In the genomic region with DNA sequence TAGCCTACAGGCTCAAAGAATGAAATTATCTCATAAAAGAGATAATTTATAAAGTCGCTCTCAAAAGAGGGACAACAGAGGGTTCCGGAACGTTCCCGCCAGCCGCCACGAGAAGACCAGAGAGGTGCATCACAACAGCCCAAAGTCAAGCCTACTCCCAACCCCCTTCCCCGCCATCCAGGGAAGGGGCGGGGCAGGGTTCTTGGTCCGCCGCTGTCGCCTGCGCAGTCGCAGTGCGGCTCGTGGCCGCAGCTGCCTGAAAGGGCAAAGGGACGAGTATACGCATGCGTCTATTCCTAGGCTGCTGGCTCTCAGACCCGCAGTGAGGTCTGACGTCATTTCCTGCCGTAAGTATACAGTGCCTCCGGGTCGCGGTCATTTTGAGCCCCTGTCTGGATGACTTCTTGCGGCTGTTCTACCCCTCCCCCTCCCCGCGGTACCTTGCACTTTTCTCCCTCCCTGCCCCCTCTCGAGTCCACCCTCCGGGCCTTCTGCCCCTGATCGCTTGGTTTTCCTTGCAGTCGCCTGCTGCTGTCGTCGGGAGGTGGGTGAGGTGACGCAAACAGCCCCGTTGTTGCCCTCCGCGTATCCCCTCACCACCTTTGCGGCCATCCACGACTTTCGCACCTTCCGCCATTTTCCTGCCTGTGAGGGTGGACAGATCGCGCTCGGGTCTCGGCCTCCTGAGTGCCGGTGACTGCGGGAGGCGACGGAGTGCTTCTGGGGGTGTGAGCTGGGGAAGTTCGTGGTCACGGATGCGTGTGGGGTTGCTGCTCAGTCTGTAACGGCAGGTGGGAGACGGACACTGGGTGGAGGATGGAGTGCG, we compare ENCODE assay signal across 8 cellular contexts. TPM values are rescaled to one million over a fixed set of nuclear protein-coding genes. Genes with fewer than 3 reads are reported as not detected.
DNase-seq lines count a peak whose midpoint lies in the region; ATAC-seq and TF ChIP-seq lines count a peak whose summit lies in the region.

A gene with protein sequence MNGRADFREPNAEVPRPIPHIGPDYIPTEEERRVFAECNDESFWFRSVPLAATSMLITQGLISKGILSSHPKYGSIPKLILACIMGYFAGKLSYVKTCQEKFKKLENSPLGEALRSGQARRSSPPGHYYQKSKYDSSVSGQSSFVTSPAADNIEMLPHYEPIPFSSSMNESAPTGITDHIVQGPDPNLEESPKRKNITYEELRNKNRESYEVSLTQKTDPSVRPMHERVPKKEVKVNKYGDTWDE (plus strand): TSS at position 383 of the 826 bp plus-strand sequence. CDS start 1,537 bp downstream, outside the sequence.

- peak within 1 kb of the TSS; percentile 82 for H3K4me3 ChIP-seq in GM12864 (ENCODE audit: low read depth, low read length)
- peak within 1 kb of the TSS; percentile 87 for H3K4me3 ChIP-seq in ovary
- H3K4me3 ChIP-seq in thyroid gland (replicated peaks in 1 of 3) = peak within 1 kb of the TSS; percentile 71 to 92 (median 74)

- H3K9me3 ChIP-seq in ovary (no peaks in the 10 kb centered on the region), thyroid gland (no peaks in the 10 kb centered on the region)

- H3K36me3 ChIP-seq in ovary (no peaks in the 10 kb centered on the region), thyroid gland (peaks cover 14 to 22% of the 10 kb centered on the region in 2 donors)

- ATAC-seq in HG02759 (IDR thresholded peaks at IDR 0.05; ENCODE audit: unreplicated experiment) (peak; percentile 100), Right ventricle myocardium inferior (peak; percentile 100)

- TF ChIP-seq POLR2A in ovary (IDR thresholded peaks at IDR 0.05) = peak; percentile 37
- peak in 1 of 2 donors; percentile 70 for TF ChIP-seq POLR2A in thyroid gland (IDR thresholded peaks at IDR 0.05)

- no peaks in the 10 kb centered on the region for H3K27me3 ChIP-seq in ovary
- no peaks in the 10 kb centered on the region for H3K27me3 ChIP-seq in thyroid gland

- H3K4me1 ChIP-seq in ovary (ENCODE audit: insufficient read depth) (peaks cover 6% of the 10 kb centered on the region), thyroid gland (peaks cover 11 to 13% of the 10 kb centered on the region in 2 donors)

- WGBS in ovary, 3 donors = 0% methylated on average over 56 of the region's 56 CpGs
- 1% methylated on average over 55 of the region's 56 CpGs for WGBS in thyroid gland, 2 donors

- peak within 1 kb of the TSS; percentile 40 to 73 for H3K27ac ChIP-seq in ovary
- H3K27ac ChIP-seq in thyroid gland = peak within 1 kb of the TSS; percentile 91 to 97 (median 94)

- DNase-seq in GM12864 (ENCODE audit: low read depth) (peak; percentile 99), NCI-H1417 (lab: John Stamatoyannopoulos, UW) (peak; percentile 96 to 99 (median 99)), SW 1271 (lab: John Stamatoyannopoulos, UW) (peak; percentile 97 to 98), Right ventricle myocardium inferior (ENCODE audit: missing footprints) (peak; percentile 98), ovary (peak; percentile 93 to 97 (median 95)), thyroid gland (peak; percentile 98)
- DNase-seq in activated naive CD8-positive, alpha-beta T cell treated with anti-CD3 and anti-CD28 coated beads, Interleukin-2, amount 50 U/mL, for 16 hours (ENCODE audit: low read depth, low spot score) = peak; percentile 84

- TF ChIP-seq CTCF in GM12864 (IDR thresholded peaks at IDR 0.05; ENCODE audit: low read depth, low read length, missing control alignments) = no peak
- TF ChIP-seq CTCF in ovary (IDR thresholded peaks at IDR 0.05) = no peak
- TF ChIP-seq CTCF in thyroid gland (IDR thresholded peaks at IDR 0.05) = no peak

- intact Hi-C loops in Right ventricle myocardium inferior (cut with DNase I) = loop anchor here (1.0 to 10.0 kb wide), 3 partner anchors 51 to 254 kb away; a partner anchor contains a TSS
- intact Hi-C loops in ovary (cut with DNase I) = loop anchor here in 2 of 4 donors (1.0 to 2.0 kb wide), 2 partner anchors 52 kb away; no protein-coding TSS in a partner anchor
- intact Hi-C loops in thyroid gland (cut with DNase I) = no loop called here

- TF ChIP-seq EP300 in ovary (IDR thresholded peaks at IDR 0.05) = no peak

RNA-seq across cellular contexts. Expression of the gene that starts here (rescaled TPM):
- 128 TPM for total RNA-seq in Right ventricle myocardium inferior
- total RNA-seq in ovary = 100 to 1,000 TPM in 6 of 7 donors, 10 to 100 TPM in 1; 73.4 to 132 (median 111) TPM
- 100 to 1,000 TPM; 133 to 241 TPM for polyA plus RNA-seq in ovary
- 100 to 1,000 TPM; 150 to 273 (median 213) TPM for total RNA-seq in thyroid gland

Comparison
In these comparisons a context has a peak if more than half of its experiments do, and no peak if none do; other contexts are left out.
1. Peak in every context shown above with its lines: DNase-seq, ATAC-seq, H3K4me3 ChIP-seq and H3K27ac ChIP-seq.